Comparison of ENCODE assay signal across 1 cellular context in the genomic region with DNA sequence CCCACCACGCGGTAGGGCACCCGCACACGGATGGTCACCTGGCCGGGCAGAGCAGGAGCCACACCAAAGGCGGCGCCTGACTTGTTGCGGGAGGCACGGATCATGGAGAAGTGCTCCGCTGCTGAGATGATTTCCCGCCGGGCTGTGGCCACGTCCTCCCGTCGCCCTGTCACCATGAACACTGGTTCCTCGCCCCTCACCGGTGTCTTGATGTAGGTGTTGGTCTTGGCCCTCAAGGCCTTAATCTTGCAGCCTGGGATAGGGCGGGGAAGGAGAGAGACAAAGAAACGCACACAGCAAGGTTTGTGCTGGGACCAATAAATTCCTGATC.
TF ChIP-seq lines count a peak whose summit lies in the region.

No MANE protein-coding gene starts in this region.

TF ChIP-seq in GM23338, 12 proteins besides CTCF, POLR2A, EP300 and RAD21:
- TF ChIP-seq JUNB (IDR thresholded peaks at IDR 0.05; ENCODE audit: unreplicated experiment) (no peak), NANOG (IDR thresholded peaks at IDR 0.05; ENCODE audit: borderline replicate concordance) (no peak), EZH2phosphoT487 (IDR thresholded peaks at IDR 0.05; ENCODE audit: unreplicated experiment) (no peak), STAT1 (IDR thresholded peaks at IDR 0.05; ENCODE audit: unreplicated experiment) (no peak), ZNF331 (CRISPR knock-in tag; IDR thresholded peaks at IDR 0.05; ENCODE audit: low read depth) (no peak), ZNF114 (CRISPR knock-in tag; IDR thresholded peaks at IDR 0.05) (no peak), EZH2 (IDR thresholded peaks at IDR 0.05; ENCODE audit: low read depth, unreplicated experiment) (no peak), CREB1 (CRISPR knock-in tag; IDR thresholded peaks at IDR 0.05; ENCODE audit: low read depth) (no peak), POLR2AphosphoS5 (IDR thresholded peaks at IDR 0.05; ENCODE audit: low read depth) (no peak)
- TF ChIP-seq, protein P1, sequence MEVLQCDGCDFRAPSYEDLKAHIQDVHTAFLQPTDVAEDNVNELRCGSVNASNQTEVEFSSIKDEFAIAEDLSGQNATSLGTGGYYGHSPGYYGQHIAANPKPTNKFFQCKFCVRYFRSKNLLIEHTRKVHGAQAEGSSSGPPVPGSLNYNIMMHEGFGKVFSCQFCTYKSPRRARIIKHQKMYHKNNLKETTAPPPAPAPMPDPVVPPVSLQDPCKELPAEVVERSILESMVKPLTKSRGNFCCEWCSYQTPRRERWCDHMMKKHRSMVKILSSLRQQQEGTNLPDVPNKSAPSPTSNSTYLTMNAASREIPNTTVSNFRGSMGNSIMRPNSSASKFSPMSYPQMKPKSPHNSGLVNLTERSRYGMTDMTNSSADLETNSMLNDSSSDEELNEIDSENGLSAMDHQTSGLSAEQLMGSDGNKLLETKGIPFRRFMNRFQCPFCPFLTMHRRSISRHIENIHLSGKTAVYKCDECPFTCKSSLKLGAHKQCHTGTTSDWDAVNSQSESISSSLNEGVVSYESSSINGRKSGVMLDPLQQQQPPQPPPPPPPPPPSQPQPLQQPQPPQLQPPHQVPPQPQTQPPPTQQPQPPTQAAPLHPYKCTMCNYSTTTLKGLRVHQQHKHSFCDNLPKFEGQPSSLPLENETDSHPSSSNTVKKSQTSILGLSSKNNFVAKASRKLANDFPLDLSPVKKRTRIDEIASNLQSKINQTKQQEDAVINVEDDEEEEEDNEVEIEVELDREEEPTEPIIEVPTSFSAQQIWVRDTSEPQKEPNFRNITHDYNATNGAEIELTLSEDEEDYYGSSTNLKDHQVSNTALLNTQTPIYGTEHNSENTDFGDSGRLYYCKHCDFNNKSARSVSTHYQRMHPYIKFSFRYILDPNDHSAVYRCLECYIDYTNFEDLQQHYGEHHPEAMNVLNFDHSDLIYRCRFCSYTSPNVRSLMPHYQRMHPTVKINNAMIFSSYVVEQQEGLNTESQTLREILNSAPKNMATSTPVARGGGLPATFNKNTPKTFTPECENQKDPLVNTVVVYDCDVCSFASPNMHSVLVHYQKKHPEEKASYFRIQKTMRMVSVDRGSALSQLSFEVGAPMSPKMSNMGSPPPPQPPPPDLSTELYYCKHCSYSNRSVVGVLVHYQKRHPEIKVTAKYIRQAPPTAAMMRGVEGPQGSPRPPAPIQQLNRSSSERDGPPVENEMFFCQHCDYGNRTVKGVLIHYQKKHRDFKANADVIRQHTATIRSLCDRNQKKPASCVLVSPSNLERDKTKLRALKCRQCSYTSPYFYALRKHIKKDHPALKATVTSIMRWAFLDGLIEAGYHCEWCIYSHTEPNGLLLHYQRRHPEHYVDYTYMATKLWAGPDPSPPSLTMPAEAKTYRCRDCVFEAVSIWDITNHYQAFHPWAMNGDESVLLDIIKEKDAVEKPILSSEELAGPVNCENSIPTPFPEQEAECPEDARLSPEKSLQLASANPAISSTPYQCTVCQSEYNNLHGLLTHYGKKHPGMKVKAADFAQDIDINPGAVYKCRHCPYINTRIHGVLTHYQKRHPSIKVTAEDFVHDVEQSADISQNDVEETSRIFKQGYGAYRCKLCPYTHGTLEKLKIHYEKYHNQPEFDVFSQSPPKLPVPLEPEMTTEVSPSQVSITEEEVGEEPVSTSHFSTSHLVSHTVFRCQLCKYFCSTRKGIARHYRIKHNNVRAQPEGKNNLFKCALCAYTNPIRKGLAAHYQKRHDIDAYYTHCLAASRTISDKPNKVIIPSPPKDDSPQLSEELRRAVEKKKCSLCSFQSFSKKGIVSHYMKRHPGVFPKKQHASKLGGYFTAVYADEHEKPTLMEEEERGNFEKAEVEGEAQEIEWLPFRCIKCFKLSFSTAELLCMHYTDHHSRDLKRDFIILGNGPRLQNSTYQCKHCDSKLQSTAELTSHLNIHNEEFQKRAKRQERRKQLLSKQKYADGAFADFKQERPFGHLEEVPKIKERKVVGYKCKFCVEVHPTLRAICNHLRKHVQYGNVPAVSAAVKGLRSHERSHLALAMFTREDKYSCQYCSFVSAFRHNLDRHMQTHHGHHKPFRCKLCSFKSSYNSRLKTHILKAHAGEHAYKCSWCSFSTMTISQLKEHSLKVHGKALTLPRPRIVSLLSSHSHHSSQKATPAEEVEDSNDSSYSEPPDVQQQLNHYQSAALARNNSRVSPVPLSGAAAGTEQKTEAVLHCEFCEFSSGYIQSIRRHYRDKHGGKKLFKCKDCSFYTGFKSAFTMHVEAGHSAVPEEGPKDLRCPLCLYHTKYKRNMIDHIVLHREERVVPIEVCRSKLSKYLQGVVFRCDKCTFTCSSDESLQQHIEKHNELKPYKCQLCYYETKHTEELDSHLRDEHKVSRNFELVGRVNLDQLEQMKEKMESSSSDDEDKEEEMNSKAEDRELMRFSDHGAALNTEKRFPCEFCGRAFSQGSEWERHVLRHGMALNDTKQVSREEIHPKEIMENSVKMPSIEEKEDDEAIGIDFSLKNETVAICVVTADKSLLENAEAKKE (CRISPR knock-in tag; IDR thresholded peaks at IDR 0.05): no peak
- TF ChIP-seq, protein P2, sequence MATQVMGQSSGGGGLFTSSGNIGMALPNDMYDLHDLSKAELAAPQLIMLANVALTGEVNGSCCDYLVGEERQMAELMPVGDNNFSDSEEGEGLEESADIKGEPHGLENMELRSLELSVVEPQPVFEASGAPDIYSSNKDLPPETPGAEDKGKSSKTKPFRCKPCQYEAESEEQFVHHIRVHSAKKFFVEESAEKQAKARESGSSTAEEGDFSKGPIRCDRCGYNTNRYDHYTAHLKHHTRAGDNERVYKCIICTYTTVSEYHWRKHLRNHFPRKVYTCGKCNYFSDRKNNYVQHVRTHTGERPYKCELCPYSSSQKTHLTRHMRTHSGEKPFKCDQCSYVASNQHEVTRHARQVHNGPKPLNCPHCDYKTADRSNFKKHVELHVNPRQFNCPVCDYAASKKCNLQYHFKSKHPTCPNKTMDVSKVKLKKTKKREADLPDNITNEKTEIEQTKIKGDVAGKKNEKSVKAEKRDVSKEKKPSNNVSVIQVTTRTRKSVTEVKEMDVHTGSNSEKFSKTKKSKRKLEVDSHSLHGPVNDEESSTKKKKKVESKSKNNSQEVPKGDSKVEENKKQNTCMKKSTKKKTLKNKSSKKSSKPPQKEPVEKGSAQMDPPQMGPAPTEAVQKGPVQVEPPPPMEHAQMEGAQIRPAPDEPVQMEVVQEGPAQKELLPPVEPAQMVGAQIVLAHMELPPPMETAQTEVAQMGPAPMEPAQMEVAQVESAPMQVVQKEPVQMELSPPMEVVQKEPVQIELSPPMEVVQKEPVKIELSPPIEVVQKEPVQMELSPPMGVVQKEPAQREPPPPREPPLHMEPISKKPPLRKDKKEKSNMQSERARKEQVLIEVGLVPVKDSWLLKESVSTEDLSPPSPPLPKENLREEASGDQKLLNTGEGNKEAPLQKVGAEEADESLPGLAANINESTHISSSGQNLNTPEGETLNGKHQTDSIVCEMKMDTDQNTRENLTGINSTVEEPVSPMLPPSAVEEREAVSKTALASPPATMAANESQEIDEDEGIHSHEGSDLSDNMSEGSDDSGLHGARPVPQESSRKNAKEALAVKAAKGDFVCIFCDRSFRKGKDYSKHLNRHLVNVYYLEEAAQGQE (IDR thresholded peaks at IDR 0.05; ENCODE audit: unreplicated experiment): no peak
- TF ChIP-seq, protein P3, sequence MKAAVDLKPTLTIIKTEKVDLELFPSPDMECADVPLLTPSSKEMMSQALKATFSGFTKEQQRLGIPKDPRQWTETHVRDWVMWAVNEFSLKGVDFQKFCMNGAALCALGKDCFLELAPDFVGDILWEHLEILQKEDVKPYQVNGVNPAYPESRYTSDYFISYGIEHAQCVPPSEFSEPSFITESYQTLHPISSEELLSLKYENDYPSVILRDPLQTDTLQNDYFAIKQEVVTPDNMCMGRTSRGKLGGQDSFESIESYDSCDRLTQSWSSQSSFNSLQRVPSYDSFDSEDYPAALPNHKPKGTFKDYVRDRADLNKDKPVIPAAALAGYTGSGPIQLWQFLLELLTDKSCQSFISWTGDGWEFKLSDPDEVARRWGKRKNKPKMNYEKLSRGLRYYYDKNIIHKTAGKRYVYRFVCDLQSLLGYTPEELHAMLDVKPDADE (IDR thresholded peaks at IDR 0.05): no peak
